1 cellular context compared by ENCODE assay signal in genomic region chr3:67362686-67363085, GRCh38.
TF ChIP-seq lines count a peak whose summit lies in the region.

No MANE protein-coding gene starts in this region.

TF ChIP-seq in IMR-90, 13 proteins besides CTCF, POLR2A, EP300 and RAD21 (continued from another document):
- TF ChIP-seq USF2 (IDR thresholded peaks at IDR 0.05; ENCODE audit: low read depth, low read length) = no peak
- TF ChIP-seq CEBPB (IDR thresholded peaks at IDR 0.05; ENCODE audit: low read depth, low read length) = no peak
- no peak for TF ChIP-seq ELK1 (IDR thresholded peaks at IDR 0.05; ENCODE audit: borderline replicate concordance, low read depth, low read length)
- TF ChIP-seq FOS (IDR thresholded peaks at IDR 0.05; ENCODE audit: low read depth, low read length) = no peak
